Comparison of ENCODE assay signal across 20 cellular contexts in the genomic region with DNA sequence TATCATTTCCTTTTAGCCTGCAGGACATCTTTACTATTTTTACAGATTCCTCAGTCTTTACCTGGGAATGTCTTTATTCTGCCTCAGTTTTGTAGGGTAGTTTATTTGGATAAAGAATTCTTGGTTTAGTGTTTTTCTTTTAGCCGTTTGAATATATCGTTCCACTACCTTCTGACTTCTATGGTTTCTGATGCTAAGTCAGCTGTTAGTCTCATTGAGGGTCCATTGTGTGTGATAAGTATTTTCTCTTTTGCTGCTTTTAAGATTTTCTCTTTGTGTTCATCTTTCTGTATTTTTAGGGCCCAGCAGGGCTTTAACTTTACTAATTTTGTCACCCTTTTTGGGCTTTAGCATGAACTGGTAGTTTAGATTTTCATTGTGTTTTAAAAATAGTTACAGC.
DNase-seq lines count a peak whose midpoint lies in the region; ATAC-seq, FAIRE-seq and TF ChIP-seq lines count a peak whose summit lies in the region.
"Had no signal": no experiment of that assay in that cellular context is flagged by ENCODE, and none has a peak within 500 bp of the region (broad histone marks: within the 10 kb centered on the region; RNA-seq: fewer than 3 reads in every experiment).

No MANE protein-coding gene starts in this region.

- no peaks in the 10 kb centered on the region for H3K9me2 ChIP-seq in HCT116 (ENCODE audit: insufficient read depth)

- CTCF ChIA-PET in HCT116 (lab: Charles Lee): no interaction called here
- CTCF ChIA-PET in WTC11 (lab: Charles Lee): no interaction called here
- CTCF ChIA-PET in Caco-2 (lab: Charles Lee): interaction anchor here (0.6 kb wide), 1 partner anchor 419 kb away, joined by 3 read pairs; no protein-coding TSS in a partner anchor

- H3K9me3 Mint-ChIP-seq in WTC11 (peaks cover 43% of the 10 kb centered on the region), Caco-2 (ENCODE audit: unreplicated experiment) (peaks cover 14% of the 10 kb centered on the region)

- no peak overlapping the region for H2BK15ac ChIP-seq in mesenchymal stem cell (ENCODE audit: low read depth, poor library complexity, severe bottlenecking)

- H3K9ac ChIP-seq in HCT116 (ENCODE audit: low read length): no peak overlapping the region
- H3K9ac ChIP-seq in keratinocyte (ENCODE audit: control insufficient read depth, extremely low read depth, insufficient read depth, low read length): no peak overlapping the region
- no peak overlapping the region for H3K9ac ChIP-seq in mesenchymal stem cell (ENCODE audit: low read length)
- H3K9ac ChIP-seq: BLaER1 treated with 17β-estradiol and CSF1 and Interleukin-3, amounts not matched to agents 10 nM and 100 nM had no signal

- TF ChIP-seq RAD21 in HCT116 (IDR thresholded peaks at IDR 0.05; ENCODE audit: low read depth): no peak

- TF ChIP-seq CTCF in HCT116 (IDR thresholded peaks at IDR 0.05 in 2 of 3, conservative IDR thresholded peaks at IDR 0.05 in 1 of 3; ENCODE audit: borderline replicate concordance in 1 of 3, insufficient read depth in 1 of 3, low read depth in 2 of 3, low read length in 2 of 3) (no peak), WTC11 (IDR thresholded peaks at IDR 0.05) (no peak), keratinocyte (optimal IDR thresholded peaks at IDR 0.05 in 1 of 3, IDR thresholded peaks at IDR 0.05 in 1 of 3, conservative IDR thresholded peaks at IDR 0.05 in 1 of 3; ENCODE audit: extremely low read depth in 1 of 3, insufficient read depth in 2 of 3, low read length in 3 of 3) (no peak), Caco-2 (IDR thresholded peaks at IDR 0.05; ENCODE audit: insufficient read depth in 1 of 2, low read depth in 1 of 2, low read length in 1 of 2, severe bottlenecking in 1 of 2, unreplicated experiment in 1 of 2) (no peak)

- RAD21 ChIA-PET in HCT116 (lab: Charles Lee; ENCODE audit: low non-redundant PET in 1 of 2, low total read pairs in 2 of 2, uncharacterized antibody in 2 of 2, unreplicated experiment in 2 of 2): no interaction called here

- no peak overlapping the region for H4K8ac ChIP-seq in mesenchymal stem cell (ENCODE audit: low read length)

- peak; percentile 48 for FAIRE-seq in keratinocyte (lab: Jason Lieb, UNC)
- FAIRE-seq: D721Med had no signal

- H4K91ac ChIP-seq in mesenchymal stem cell (ENCODE audit: low read length): no peak overlapping the region

- H3K79me2 ChIP-seq in HCT116 (ENCODE audit: insufficient read depth, low read length) (no peaks in the 10 kb centered on the region), keratinocyte (ENCODE audit: control insufficient read depth, insufficient read depth, low read length) (peaks cover 2% of the 10 kb centered on the region)

- no peak overlapping the region for H3K4ac ChIP-seq in mesenchymal stem cell (ENCODE audit: low read depth in 1 of 2, low read length in 2 of 2)

- no peak overlapping the region for H2BK120ac ChIP-seq in mesenchymal stem cell (ENCODE audit: low read depth, low read length)

- BruUV-seq in HCT116 (replicated peaks; lab: Mats Ljungman, UMichigan): no TSS peak
- BruUV-seq in Caco-2 (replicated peaks; lab: Mats Ljungman, UMichigan): no TSS peak

- H3K27me3 Mint-ChIP-seq in WTC11 (ENCODE audit: low read depth): no peaks in the 10 kb centered on the region
- H3K27me3 Mint-ChIP-seq in Caco-2 (ENCODE audit: insufficient read depth, unreplicated experiment): no peaks in the 10 kb centered on the region

- POLR2A ChIA-PET in HCT116 (lab: Charles Lee) (no interaction called here), WTC11 (lab: Charles Lee) (interaction anchor here (0.5 kb wide), 1 partner anchor 53 kb away, joined by 4 read pairs; no protein-coding TSS in a partner anchor), Caco-2 (lab: Charles Lee) (no interaction called here)

- no peaks in the 10 kb centered on the region for H3K79me1 ChIP-seq in mesenchymal stem cell (replicated peaks; ENCODE audit: low read length, poor library complexity, severe bottlenecking)

- dilution Hi-C loops in keratinocyte (cut with MboI; ENCODE audit: extremely low pct_ligation_motif_present, low sequenced_read_pairs): no loop called here

- DNase-seq in NCI-H2171 treated with DMSO at 0.1 percent for 48 hours (lab: John Stamatoyannopoulos, UW): peak; percentile 4
- DNase-seq in NCI-H2171 (lab: John Stamatoyannopoulos, UW): no peak
- DNase-seq in HCT116 (ENCODE audit: low read depth, low spot score): no peak
- DNase-seq in WTC11 (ENCODE audit: low spot score): no peak
- DNase-seq in keratinocyte (ENCODE audit: low read depth, low spot score): no peak
- DNase-seq in epidermal melanocyte (ENCODE audit: insufficient read length, low spot score): no peak
- DNase-seq in mesenchymal stem cell: no peak
- no peak for DNase-seq in Caco-2
- DNase-seq: CD8-positive, alpha-beta memory T cell; NCI-H1436; NCI-H1930; NCI-H748 treated with DMSO at 0.1 percent for 48 hours; PC-9; SIG-M5; T-helper 1 cell had no signal

- H3K18ac ChIP-seq in mesenchymal stem cell (ENCODE audit: low read depth in 1 of 2, low read length in 2 of 2): no peak overlapping the region

- no peak overlapping the region for H3K4me2 ChIP-seq in HCT116 (ENCODE audit: low read length)
- H3K4me2 ChIP-seq in keratinocyte (ENCODE audit: control insufficient read depth, extremely low read depth, insufficient read depth, low read depth, low read length): no peak overlapping the region
- H3K4me2 ChIP-seq in mesenchymal stem cell (ENCODE audit: low read length, poor library complexity, severe bottlenecking): no peak overlapping the region
- H3K4me2 ChIP-seq: BLaER1 treated with 17β-estradiol and CSF1 and Interleukin-3, amounts not matched to agents 10 nM and 100 nM; PC-9 had no signal

- no peak overlapping the region for H2BK5ac ChIP-seq in mesenchymal stem cell (ENCODE audit: low read depth, low read length, poor library complexity, severe bottlenecking)

- no peak for ATAC-seq in HCT116
- ATAC-seq in WTC11: no peak
- ATAC-seq: SK-N-SH treated with all-trans-retinoic acid at 6 μM for 48 hours had no signal

- no peaks in the 10 kb centered on the region for H3K9me1 ChIP-seq in keratinocyte (ENCODE audit: control insufficient read depth, extremely low read depth, insufficient read depth, low read length)

- no peaks in the 10 kb centered on the region for H3K4me1 ChIP-seq in HCT116 (ENCODE audit: control insufficient read depth in 1 of 2, insufficient read depth in 2 of 2, low read length in 2 of 2)
- H3K4me1 ChIP-seq in keratinocyte (ENCODE audit: control insufficient read depth, extremely low read depth, insufficient read depth, low read length): no peaks in the 10 kb centered on the region
- no peaks in the 10 kb centered on the region for H3K4me1 ChIP-seq in mesenchymal stem cell (ENCODE audit: control insufficient read depth, insufficient read depth, low read depth, low read length)
- H3K4me1 ChIP-seq in Caco-2: no peaks in the 10 kb centered on the region
- H3K4me1 ChIP-seq: HAP-1 had no signal

- no peak for TF ChIP-seq POLR2A in HCT116 (IDR thresholded peaks at IDR 0.05; ENCODE audit: borderline replicate concordance, extremely low read depth, insufficient read depth, insufficient read length)

- no peak overlapping the region for H3K27ac Mint-ChIP-seq in WTC11
- H3K27ac Mint-ChIP-seq in Caco-2 (ENCODE audit: unreplicated experiment): no peak overlapping the region
- H3K27ac Mint-ChIP-seq: CD8-positive, alpha-beta memory T cell had no signal

- no peak overlapping the region for H2AFZ ChIP-seq in HCT116 (ENCODE audit: low read depth, low read length, poor library complexity, severe bottlenecking)
- H2AFZ ChIP-seq in keratinocyte (ENCODE audit: control insufficient read depth, low read length): no peak overlapping the region
- H2AFZ ChIP-seq in mesenchymal stem cell (ENCODE audit: low read depth, low read length): no peak overlapping the region
- H2AFZ ChIP-seq: PC-9 had no signal

- no peaks in the 10 kb centered on the region for H3K27me3 ChIP-seq in HCT116 (ENCODE audit: insufficient read depth, low read length)
- no peaks in the 10 kb centered on the region for H3K27me3 ChIP-seq in keratinocyte (ENCODE audit: control insufficient read depth, extremely low read depth, insufficient read depth, low read length)
- no peaks in the 10 kb centered on the region for H3K27me3 ChIP-seq in mesenchymal stem cell (ENCODE audit: control insufficient read depth in 1 of 2, insufficient read depth in 1 of 2, low read length in 2 of 2)
- H3K27me3 ChIP-seq in Caco-2 (replicated peaks; ENCODE audit: control insufficient read depth, insufficient read depth, low read length): no peaks in the 10 kb centered on the region
- H3K27me3 ChIP-seq: BLaER1 treated with 17β-estradiol and CSF1 and Interleukin-3, amounts not matched to agents 10 nM and 100 nM had no signal

- H3K36me3 Mint-ChIP-seq in WTC11 (peaks cover 54% of the 10 kb centered on the region), Caco-2 (ENCODE audit: insufficient read depth, unreplicated experiment) (peaks cover 5% of the 10 kb centered on the region)

- peaks cover 0 to 9% of the 10 kb centered on the region in 2 experiments; a peak in 1 of 4 replicates for H3K9me3 ChIP-seq in HCT116 (ENCODE audit: control insufficient read depth in 1 of 2, insufficient read depth in 1 of 2, low read depth in 1 of 2, low read length in 2 of 2)
- no peaks in the 10 kb centered on the region for H3K9me3 ChIP-seq in keratinocyte (ENCODE audit: control insufficient read depth, low read depth, low read length)
- peaks cover 44% of the 10 kb centered on the region for H3K9me3 ChIP-seq in mesenchymal stem cell (ENCODE audit: control insufficient read depth, low read length)
- H3K9me3 ChIP-seq in Caco-2: peaks cover 4% of the 10 kb centered on the region; the same call in 1 of the 2 replicates
- H3K9me3 ChIP-seq: HAP-1 had no signal

- H4K20me1 ChIP-seq in HCT116 (ENCODE audit: insufficient read depth) (no peaks in the 10 kb centered on the region), keratinocyte (ENCODE audit: control insufficient read depth, extremely low read depth, insufficient read depth, low read length) (no peaks in the 10 kb centered on the region)
- H4K20me1 ChIP-seq: BLaER1 treated with 17β-estradiol and CSF1 and Interleukin-3, amounts not matched to agents 10 nM and 100 nM had no signal

- no peak overlapping the region for H3K4me3 ChIP-seq in HCT116 (replicated peaks in 1 of 2; ENCODE audit: low read depth in 1 of 2, low read length in 2 of 2)
- no peak overlapping the region for H3K4me3 ChIP-seq in keratinocyte (ENCODE audit: control insufficient read depth in 2 of 3, extremely low read depth in 1 of 3, insufficient read depth in 2 of 3, low read depth in 1 of 3, low read length in 3 of 3)
- H3K4me3 ChIP-seq in mesenchymal stem cell (ENCODE audit: insufficient read depth in 1 of 2, low read depth in 1 of 2, low read length in 2 of 2): no peak overlapping the region
- H3K4me3 ChIP-seq in Caco-2 (ENCODE audit: low read depth, low read length): no peak overlapping the region
- H3K4me3 ChIP-seq: BLaER1 treated with 17β-estradiol and CSF1 and Interleukin-3, amounts not matched to agents 10 nM and 100 nM; HAP-1; PC-9 had no signal

- no peak overlapping the region for H2BK12ac ChIP-seq in mesenchymal stem cell (ENCODE audit: low read length in 2 of 2)

- 97% methylated on average over 2 of the region's 2 CpGs for WGBS in mesenchymal stem cell

- no peak overlapping the region for H3K14ac ChIP-seq in mesenchymal stem cell (ENCODE audit: low read length in 2 of 2)

- H3K23ac ChIP-seq in mesenchymal stem cell (ENCODE audit: low read length in 2 of 2): no peak overlapping the region

- intact Hi-C loops in HCT116 (cut with micrococcal nuclease) (no loop called here), Caco-2 (cut with micrococcal nuclease; ENCODE audit: unreplicated experiment) (no loop called here)

- no peak overlapping the region for H3K4me3 Mint-ChIP-seq in WTC11
- no peak overlapping the region for H3K4me3 Mint-ChIP-seq in Caco-2 (ENCODE audit: unreplicated experiment)
- H3K4me3 Mint-ChIP-seq: CD8-positive, alpha-beta memory T cell had no signal

- no peak overlapping the region for H2AK5ac ChIP-seq in mesenchymal stem cell (ENCODE audit: low read length, severe bottlenecking)

- H3K4me1 Mint-ChIP-seq in WTC11 (no peaks in the 10 kb centered on the region), Caco-2 (ENCODE audit: low read depth, unreplicated experiment) (no peaks in the 10 kb centered on the region)

- H3K36me3 ChIP-seq in HCT116 (ENCODE audit: control insufficient read depth in 1 of 2, insufficient read depth in 2 of 2, low read length in 2 of 2) (0 out of 4 replicates have a peak, but pooled peaks cover 0 to 4% of the 10 kb centered on the region in 2 experiments), keratinocyte (ENCODE audit: control insufficient read depth in 2 of 2, extremely low read depth in 1 of 2, insufficient read depth in 2 of 2, low read length in 2 of 2) (peaks cover 0 to 2% of the 10 kb centered on the region in 2 experiments), mesenchymal stem cell (ENCODE audit: control insufficient read depth in 1 of 2, insufficient read depth in 2 of 2, low read depth in 1 of 2, low read length in 2 of 2) (peaks cover 9 to 30% of the 10 kb centered on the region in 2 experiments), Caco-2 (ENCODE audit: control insufficient read depth, insufficient read depth, low read length) (no peaks in the 10 kb centered on the region)

- H3K27ac ChIP-seq in HCT116 (ENCODE audit: low read depth, low read length) (no peak overlapping the region), keratinocyte (ENCODE audit: control insufficient read depth, insufficient read depth, low read length) (no peak overlapping the region), mesenchymal stem cell (ENCODE audit: low read length, poor library complexity, severe bottlenecking) (no peak overlapping the region)
- H3K27ac ChIP-seq: BLaER1 treated with 17β-estradiol and CSF1 and Interleukin-3, amounts not matched to agents 10 nM and 100 nM; PC-9; RWPE1 had no signal
